ENCODE assay signal across 1 cellular context in the genomic region with DNA sequence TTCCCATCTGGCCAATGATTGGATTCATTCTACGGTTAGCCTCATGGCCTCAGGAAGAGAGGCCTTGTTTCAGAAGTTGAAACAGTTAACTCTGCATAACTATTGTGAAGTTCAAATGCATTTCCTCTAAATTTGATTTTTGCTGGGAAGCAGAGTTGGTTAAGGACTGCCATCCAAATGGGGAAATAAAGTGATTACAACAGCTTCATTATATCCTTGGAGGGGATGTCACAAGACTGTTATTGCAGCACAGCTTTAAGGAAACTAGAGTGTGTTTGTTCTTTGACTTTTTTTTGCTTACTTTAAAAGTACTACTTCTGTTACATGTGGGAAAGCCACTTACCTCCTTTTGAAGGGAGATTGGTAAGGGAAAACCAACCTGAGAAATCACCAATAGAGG.
TF ChIP-seq lines count a peak whose summit lies in the region.

No MANE protein-coding gene starts in this region.

TF ChIP-seq in liver, 16 proteins besides CTCF, POLR2A, EP300 and RAD21:
- TF ChIP-seq, protein P1, sequence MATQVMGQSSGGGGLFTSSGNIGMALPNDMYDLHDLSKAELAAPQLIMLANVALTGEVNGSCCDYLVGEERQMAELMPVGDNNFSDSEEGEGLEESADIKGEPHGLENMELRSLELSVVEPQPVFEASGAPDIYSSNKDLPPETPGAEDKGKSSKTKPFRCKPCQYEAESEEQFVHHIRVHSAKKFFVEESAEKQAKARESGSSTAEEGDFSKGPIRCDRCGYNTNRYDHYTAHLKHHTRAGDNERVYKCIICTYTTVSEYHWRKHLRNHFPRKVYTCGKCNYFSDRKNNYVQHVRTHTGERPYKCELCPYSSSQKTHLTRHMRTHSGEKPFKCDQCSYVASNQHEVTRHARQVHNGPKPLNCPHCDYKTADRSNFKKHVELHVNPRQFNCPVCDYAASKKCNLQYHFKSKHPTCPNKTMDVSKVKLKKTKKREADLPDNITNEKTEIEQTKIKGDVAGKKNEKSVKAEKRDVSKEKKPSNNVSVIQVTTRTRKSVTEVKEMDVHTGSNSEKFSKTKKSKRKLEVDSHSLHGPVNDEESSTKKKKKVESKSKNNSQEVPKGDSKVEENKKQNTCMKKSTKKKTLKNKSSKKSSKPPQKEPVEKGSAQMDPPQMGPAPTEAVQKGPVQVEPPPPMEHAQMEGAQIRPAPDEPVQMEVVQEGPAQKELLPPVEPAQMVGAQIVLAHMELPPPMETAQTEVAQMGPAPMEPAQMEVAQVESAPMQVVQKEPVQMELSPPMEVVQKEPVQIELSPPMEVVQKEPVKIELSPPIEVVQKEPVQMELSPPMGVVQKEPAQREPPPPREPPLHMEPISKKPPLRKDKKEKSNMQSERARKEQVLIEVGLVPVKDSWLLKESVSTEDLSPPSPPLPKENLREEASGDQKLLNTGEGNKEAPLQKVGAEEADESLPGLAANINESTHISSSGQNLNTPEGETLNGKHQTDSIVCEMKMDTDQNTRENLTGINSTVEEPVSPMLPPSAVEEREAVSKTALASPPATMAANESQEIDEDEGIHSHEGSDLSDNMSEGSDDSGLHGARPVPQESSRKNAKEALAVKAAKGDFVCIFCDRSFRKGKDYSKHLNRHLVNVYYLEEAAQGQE (IDR thresholded peaks at IDR 0.05), result no peak
- TF ChIP-seq HNF4G (IDR thresholded peaks at IDR 0.05) (no peak), FOXA2 (IDR thresholded peaks at IDR 0.05) (no peak), TAF1 (conservative IDR thresholded peaks at IDR 0.05) (no peak), JUND (IDR thresholded peaks at IDR 0.05) (no peak), HNF4A (conservative IDR thresholded peaks at IDR 0.05) (no peak), FOXA1 (IDR thresholded peaks at IDR 0.05) (no peak), EGR1 (IDR thresholded peaks at IDR 0.05; ENCODE audit: low read depth in 2 of 2) (no peak)
- TF ChIP-seq, protein P2, sequence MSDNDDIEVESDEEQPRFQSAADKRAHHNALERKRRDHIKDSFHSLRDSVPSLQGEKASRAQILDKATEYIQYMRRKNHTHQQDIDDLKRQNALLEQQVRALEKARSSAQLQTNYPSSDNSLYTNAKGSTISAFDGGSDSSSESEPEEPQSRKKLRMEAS (IDR thresholded peaks at IDR 0.05), result no peak
- TF ChIP-seq, protein P3, sequence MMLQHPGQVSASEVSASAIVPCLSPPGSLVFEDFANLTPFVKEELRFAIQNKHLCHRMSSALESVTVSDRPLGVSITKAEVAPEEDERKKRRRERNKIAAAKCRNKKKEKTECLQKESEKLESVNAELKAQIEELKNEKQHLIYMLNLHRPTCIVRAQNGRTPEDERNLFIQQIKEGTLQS (IDR thresholded peaks at IDR 0.05), result no peak
- TF ChIP-seq, protein P4, sequence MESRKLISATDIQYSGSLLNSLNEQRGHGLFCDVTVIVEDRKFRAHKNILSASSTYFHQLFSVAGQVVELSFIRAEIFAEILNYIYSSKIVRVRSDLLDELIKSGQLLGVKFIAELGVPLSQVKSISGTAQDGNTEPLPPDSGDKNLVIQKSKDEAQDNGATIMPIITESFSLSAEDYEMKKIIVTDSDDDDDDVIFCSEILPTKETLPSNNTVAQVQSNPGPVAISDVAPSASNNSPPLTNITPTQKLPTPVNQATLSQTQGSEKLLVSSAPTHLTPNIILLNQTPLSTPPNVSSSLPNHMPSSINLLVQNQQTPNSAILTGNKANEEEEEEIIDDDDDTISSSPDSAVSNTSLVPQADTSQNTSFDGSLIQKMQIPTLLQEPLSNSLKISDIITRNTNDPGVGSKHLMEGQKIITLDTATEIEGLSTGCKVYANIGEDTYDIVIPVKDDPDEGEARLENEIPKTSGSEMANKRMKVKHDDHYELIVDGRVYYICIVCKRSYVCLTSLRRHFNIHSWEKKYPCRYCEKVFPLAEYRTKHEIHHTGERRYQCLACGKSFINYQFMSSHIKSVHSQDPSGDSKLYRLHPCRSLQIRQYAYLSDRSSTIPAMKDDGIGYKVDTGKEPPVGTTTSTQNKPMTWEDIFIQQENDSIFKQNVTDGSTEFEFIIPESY (IDR thresholded peaks at IDR 0.05), result no peak
